In the genomic region with DNA sequence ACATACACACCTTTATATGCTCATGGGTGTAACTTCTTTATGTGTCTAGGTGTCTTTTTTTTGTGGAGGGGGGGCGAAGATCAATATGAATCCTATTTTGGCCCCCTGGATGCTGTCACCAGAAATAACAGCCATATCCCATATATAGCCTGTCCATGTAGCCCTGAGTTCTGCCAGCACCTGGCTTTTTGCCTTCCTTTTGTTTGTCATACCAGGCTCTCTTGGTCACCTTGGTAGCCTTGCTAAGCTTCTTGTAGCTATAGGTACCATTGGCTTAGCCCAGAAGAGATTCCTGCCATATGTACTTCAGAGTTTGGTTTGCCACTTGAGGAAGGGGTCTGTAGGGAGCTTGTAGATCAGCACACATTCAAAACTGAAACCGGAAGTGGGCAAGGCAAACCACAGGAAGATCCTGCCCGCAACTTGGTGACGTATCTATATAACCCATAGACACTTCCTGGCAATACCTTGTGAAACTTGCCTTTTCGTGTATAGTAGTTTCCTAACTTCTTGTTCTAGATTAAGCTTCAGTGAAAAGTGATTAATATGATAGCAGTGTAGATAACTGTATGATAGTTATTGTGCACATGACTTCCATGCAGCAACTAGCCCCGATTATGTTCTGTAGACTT, we compare ENCODE assay signal across 8 cellular contexts. TPM values are rescaled to one million over a fixed set of nuclear protein-coding genes. Genes with fewer than 3 reads are reported as not detected.
DNase-seq lines count a peak whose midpoint lies in the region; ATAC-seq and FAIRE-seq lines count a peak whose summit lies in the region.

No MANE protein-coding gene starts in this region.

- H3K27ac Mint-ChIP-seq in activated naive CD4-positive, alpha-beta T cell treated with anti-CD3 and anti-CD28 coated beads, Interleukin-2, amount 50 U/mL, for 24 hours: peak overlapping the region; percentile 98

- no peaks in the 10 kb centered on the region for H3K36me3 ChIP-seq in small intestine (ENCODE audit: control insufficient read depth in 2 of 2, insufficient read depth in 2 of 2, low read length in 2 of 2)

- H3K4me3 Mint-ChIP-seq in activated naive CD4-positive, alpha-beta T cell treated with anti-CD3 and anti-CD28 coated beads, Interleukin-2, amount 50 U/mL, for 24 hours: peak overlapping the region; percentile 85

- peaks cover 73% of the 10 kb centered on the region for H3K4me1 Mint-ChIP-seq in activated naive CD4-positive, alpha-beta T cell treated with anti-CD3 and anti-CD28 coated beads, Interleukin-2, amount 50 U/mL, for 24 hours

- no peak for FAIRE-seq in small intestine (lab: Jason Lieb, UNC)

- peak; percentile 94 for DNase-seq in SKM-1 treated with dmso at 0.1 percent for 144 hours (lab: John Stamatoyannopoulos, UW; ENCODE audit: unreplicated experiment)
- DNase-seq in small intestine: peak; percentile 75
- no peak for DNase-seq in D341Med (ENCODE audit: low spot score)
- no peak for DNase-seq in SW480 (ENCODE audit: low spot score)
- DNase-seq in cerebellum (ENCODE audit: low spot score): no peak

- H3K27me3 Mint-ChIP-seq in activated naive CD4-positive, alpha-beta T cell treated with anti-CD3 and anti-CD28 coated beads, Interleukin-2, amount 50 U/mL, for 24 hours: no peaks in the 10 kb centered on the region

- ATAC-seq in GM18907 (IDR thresholded peaks at IDR 0.05; ENCODE audit: unreplicated experiment): peak; percentile 97
- ATAC-seq in HG03039 (IDR thresholded peaks at IDR 0.05; ENCODE audit: unreplicated experiment): peak; percentile 90

- 67 to 74% (median 68%) methylated on average over 6 of the region's 6 CpGs for WGBS in small intestine, 3 donors

- peaks cover 0 to 3% of the 10 kb centered on the region in 2 donors for H3K4me1 ChIP-seq in small intestine (ENCODE audit: control insufficient read depth in 2 of 2, insufficient read depth in 1 of 2, low read depth in 1 of 2, low read length in 1 of 2)

- H3K27me3 ChIP-seq in small intestine (ENCODE audit: control insufficient read depth in 2 of 2, insufficient read depth in 2 of 2, low read length in 2 of 2): no peaks in the 10 kb centered on the region

- peaks cover 10% of the 10 kb centered on the region for H3K36me3 Mint-ChIP-seq in activated naive CD4-positive, alpha-beta T cell treated with anti-CD3 and anti-CD28 coated beads, Interleukin-2, amount 50 U/mL, for 24 hours

- H3K9me3 ChIP-seq in small intestine (ENCODE audit: control insufficient read depth, low read depth): no peaks in the 10 kb centered on the region

- no peak overlapping the region for H3K4me3 ChIP-seq in small intestine (ENCODE audit: low read depth in 1 of 2, low read length in 2 of 2)

- peak overlapping the region; percentile 48 to 84 for H3K27ac ChIP-seq in small intestine (ENCODE audit: low read depth in 1 of 2, low read length in 1 of 2)

- no peaks in the 10 kb centered on the region for H3K9me3 Mint-ChIP-seq in activated naive CD4-positive, alpha-beta T cell treated with anti-CD3 and anti-CD28 coated beads, Interleukin-2, amount 50 U/mL, for 24 hours

RNA-seq across cellular contexts. Expression of a gene that starts 11.9 kb away (rescaled TPM):
- polyA plus RNA-seq in small intestine: 1 to 10 TPM; 3.8 to 4.9 (median 3.9) TPM
- total RNA-seq in cerebellum: 30.3 TPM

Comparison
In these comparisons a context has a peak if more than half of its experiments do, and no peak if none do; other contexts are left out.
1. DNase-seq: peak in SKM-1 treated with dmso at 0.1 percent for 144 hours (single experiment) and small intestine (single experiment); none in D341Med (single experiment), SW480 (single experiment) and cerebellum (single experiment).